ENCODE assay signal across 9 cellular contexts in the genomic region with DNA sequence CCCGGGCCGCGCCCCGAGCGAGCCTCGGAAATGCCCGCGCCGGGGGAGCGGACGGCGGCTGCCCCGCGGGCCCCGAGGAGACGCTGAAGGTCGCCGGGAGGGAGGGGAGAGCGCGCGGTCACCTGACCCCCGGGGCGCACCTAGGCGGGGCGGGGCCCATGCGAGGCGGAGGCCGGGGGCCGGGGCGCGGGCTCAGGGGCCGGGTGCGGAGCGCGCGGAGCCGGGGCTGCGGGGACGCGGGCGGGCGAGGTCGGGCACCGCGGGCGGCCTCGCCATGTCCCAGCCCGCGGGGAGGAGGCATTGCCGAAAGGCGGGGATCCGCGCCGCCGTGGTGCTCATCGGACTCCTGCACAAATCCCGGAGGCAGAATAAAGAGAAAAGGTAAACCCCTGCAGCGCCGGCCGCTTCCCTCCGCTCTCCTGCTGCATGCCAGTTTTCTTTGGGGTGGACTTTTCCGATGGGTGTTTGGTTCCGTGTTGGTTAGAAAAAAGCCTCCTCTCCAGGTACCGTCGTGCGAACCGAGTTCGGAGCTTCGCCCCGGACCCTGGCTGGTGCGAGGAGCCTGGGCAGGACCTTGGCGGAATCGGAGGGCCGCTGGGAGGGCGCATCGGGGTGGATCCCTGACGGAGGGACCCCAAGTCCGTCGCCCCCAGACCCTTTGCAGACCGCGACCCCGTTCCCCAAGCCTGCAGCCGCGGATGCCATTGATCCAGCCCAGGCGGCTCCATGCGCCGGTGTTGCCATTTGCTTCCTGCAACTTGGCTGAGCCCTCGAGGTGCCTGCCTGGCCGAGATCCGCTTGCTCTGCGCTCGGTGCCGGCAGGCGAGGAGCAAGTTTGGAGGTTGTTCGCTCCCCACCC. TPM values are rescaled to one million over a fixed set of nuclear protein-coding genes. Genes with fewer than 3 reads are reported as not detected.
DNase-seq lines count a peak whose midpoint lies in the region; ATAC-seq and TF ChIP-seq lines count a peak whose summit lies in the region.
"Had no signal": no experiment of that assay in that cellular context is flagged by ENCODE, and none has a peak within 500 bp of the region (broad histone marks: within the 10 kb centered on the region; RNA-seq: fewer than 3 reads in every experiment).

No MANE protein-coding gene starts in this region.

- H3K36me3 ChIP-seq in H7 (replicated peaks; ENCODE audit: control insufficient read depth, insufficient read depth, low read length): peaks cover 2% of the 10 kb centered on the region; the same call in 1 of the 2 replicates
- no peaks in the 10 kb centered on the region for H3K36me3 ChIP-seq in osteoblast (ENCODE audit: insufficient read depth, low read length)
- H3K36me3 ChIP-seq: adrenal gland had no signal

- peaks cover 28% of the 10 kb centered on the region for H3K79me2 ChIP-seq in osteoblast (ENCODE audit: insufficient read depth, low read length)

- no peaks in the 10 kb centered on the region for H3K36me3 Mint-ChIP-seq in activated CD8-positive, alpha-beta T cell treated with anti-CD3 and anti-CD28 coated beads, Interleukin-2, amount 10 ng/mL, durations not matched to agents 7 days and 5 days (ENCODE audit: low read depth)

- H3K4me2 ChIP-seq in osteoblast (ENCODE audit: insufficient read depth, low read length): peak overlapping the region; percentile 93

- CTCF ChIA-PET in activated CD8-positive, alpha-beta T cell treated with anti-CD3 and anti-CD28 coated beads, Interleukin-2, amount 10 ng/mL, durations not matched to agents 7 days and 5 days (lab: Charles Lee): interaction anchor here (1.2 kb wide), 1 partner anchor 39 kb away, joined by 4 read pairs; no protein-coding TSS in a partner anchor

- peaks cover 8% of the 10 kb centered on the region for H3K4me1 ChIP-seq in osteoblast (ENCODE audit: insufficient read depth, low read length)

- H3K4me3 ChIP-seq in H7 (ENCODE audit: insufficient read depth, low read depth, low read length): peak overlapping the region; percentile 93
- peak overlapping the region; percentile 57 for H3K4me3 ChIP-seq in fibroblast of pulmonary artery (replicated peaks; ENCODE audit: low read depth, low read length)
- H3K4me3 ChIP-seq in osteoblast (ENCODE audit: insufficient read depth, low read length): peak overlapping the region; percentile 78

- H4K20me1 ChIP-seq in osteoblast (ENCODE audit: insufficient read depth, low read length): peaks cover 3% of the 10 kb centered on the region

- no peak overlapping the region for H3K27ac Mint-ChIP-seq in activated CD8-positive, alpha-beta T cell treated with anti-CD3 and anti-CD28 coated beads, Interleukin-2, amount 10 ng/mL, durations not matched to agents 7 days and 5 days

- H3K9me3 Mint-ChIP-seq in activated CD8-positive, alpha-beta T cell treated with anti-CD3 and anti-CD28 coated beads, Interleukin-2, amount 10 ng/mL, durations not matched to agents 7 days and 5 days (ENCODE audit: insufficient read depth): no peaks in the 10 kb centered on the region

- H3K27me3 ChIP-seq in H7 (ENCODE audit: control insufficient read depth, insufficient read depth, low read length): no peaks in the 10 kb centered on the region; the same call in 1 of the 2 replicates
- H3K27me3 ChIP-seq in osteoblast (ENCODE audit: insufficient read depth, low read length): no peaks in the 10 kb centered on the region

- peak; percentile 44 for ATAC-seq in activated CD8-positive, alpha-beta T cell treated with anti-CD3 and anti-CD28 coated beads, Interleukin-2, amount 10 ng/mL, durations not matched to agents 7 days and 5 days
- no peak for ATAC-seq in HG03045 (IDR thresholded peaks at IDR 0.05; ENCODE audit: unreplicated experiment)

- H3K4me1 Mint-ChIP-seq in activated CD8-positive, alpha-beta T cell treated with anti-CD3 and anti-CD28 coated beads, Interleukin-2, amount 10 ng/mL, durations not matched to agents 7 days and 5 days (ENCODE audit: low read depth): peaks cover 11% of the 10 kb centered on the region

- H3K4me3 Mint-ChIP-seq in activated CD8-positive, alpha-beta T cell treated with anti-CD3 and anti-CD28 coated beads, Interleukin-2, amount 10 ng/mL, durations not matched to agents 7 days and 5 days: peak overlapping the region; percentile 70

- H3K9me3 ChIP-seq in osteoblast (ENCODE audit: low read depth, low read length): no peaks in the 10 kb centered on the region
- H3K9me3 ChIP-seq: adrenal gland had no signal

- POLR2A ChIA-PET in activated CD8-positive, alpha-beta T cell treated with anti-CD3 and anti-CD28 coated beads, Interleukin-2, amount 10 ng/mL, durations not matched to agents 7 days and 5 days (lab: Charles Lee): interaction anchor here (1.2 kb wide), 1 partner anchor 39 kb away, joined by 3 read pairs; no protein-coding TSS in a partner anchor

- peaks cover 48% of the 10 kb centered on the region for H3K27me3 Mint-ChIP-seq in activated CD8-positive, alpha-beta T cell treated with anti-CD3 and anti-CD28 coated beads, Interleukin-2, amount 10 ng/mL, durations not matched to agents 7 days and 5 days (ENCODE audit: low read depth)

- H2AFZ ChIP-seq in osteoblast (ENCODE audit: low read length): peak overlapping the region; percentile 84

- TF ChIP-seq CTCF in 22Rv1 (IDR thresholded peaks at IDR 0.05) (no peak), fibroblast of pulmonary artery (IDR thresholded peaks at IDR 0.05; ENCODE audit: low read length, missing control alignments) (no peak), osteoblast (IDR thresholded peaks at IDR 0.05; ENCODE audit: extremely low read depth, low read depth, low read length) (no peak)

- H3K27ac ChIP-seq in 22Rv1 (peak overlapping the region; percentile 59), osteoblast (ENCODE audit: low read depth, low read length) (peak overlapping the region; percentile 3)

- DNase-seq in H7: peak; percentile 89
- no peak for DNase-seq in activated CD8-positive, alpha-beta T cell treated with anti-CD3 and anti-CD28 coated beads, Interleukin-2, amount 10 ng/mL, durations not matched to agents 7 days and 5 days
- no peak for DNase-seq in fibroblast of pulmonary artery (ENCODE audit: low read depth)
- peak; percentile 92 for DNase-seq in osteoblast (ENCODE audit: insufficient read length, low spot score, missing footprints)
- no peak for DNase-seq in HuH-7.5 (ENCODE audit: low spot score)
- DNase-seq in globus pallidus (ENCODE audit: low spot score): no peak

RNA-seq across cellular contexts. Expression of a gene that starts 57.7 kb away (rescaled TPM):
- total RNA-seq in H7 (2014; rRNA removed; shearing (Covaris generic)): 35.5 and 45.7 TPM in 2 replicates
- total RNA-seq in activated CD8-positive, alpha-beta T cell treated with anti-CD3 and anti-CD28 coated beads, Interleukin-2, amount 10 ng/mL, durations not matched to agents 7 days and 5 days: 10 to 100 TPM in 1 of 2 experiments, 1 to 10 TPM in 1; 9.4 to 11.0 TPM
- 2.7 and 2.9 TPM in 2 replicates for total RNA-seq in osteoblast

Comparison
In these comparisons a context has a peak if more than half of its experiments do, and no peak if none do; other contexts are left out.
1. DNase-seq: peak in H7 (single experiment) and osteoblast (single experiment); none in activated CD8-positive, alpha-beta T cell treated with anti-CD3 and anti-CD28 coated beads, Interleukin-2, amount 10 ng/mL, durations not matched to agents 7 days and 5 days (single experiment), fibroblast of pulmonary artery (single experiment), HuH-7.5 (single experiment) and globus pallidus (single experiment).
2. Peak in every context shown above with its lines, with median percentiles within 50 percentile points of each other: H3K4me3 ChIP-seq.